17 cellular contexts compared by ENCODE assay signal in genomic region chr7:76232698-76233097, GRCh38. TPM values are rescaled to one million over a fixed set of nuclear protein-coding genes. Genes with fewer than 3 reads are reported as not detected.
DNase-seq lines count a peak whose midpoint lies in the region; ATAC-seq and TF ChIP-seq lines count a peak whose summit lies in the region.
"Had no signal": no experiment of that assay in that cellular context is flagged by ENCODE, and none has a peak within 500 bp of the region (broad histone marks: within the 10 kb centered on the region; RNA-seq: fewer than 3 reads in every experiment).

No MANE protein-coding gene starts in this region.

- no peak overlapping the region for H3K4me3 ChIP-seq in H7 (ENCODE audit: insufficient read depth, low read depth, low read length)
- H3K4me3 ChIP-seq: SJCRH30 had no signal

- H3K27ac Mint-ChIP-seq in mesothelial cell of epicardium (peak overlapping the region; percentile 13), chondrocyte (ENCODE audit: unreplicated experiment) (no peak overlapping the region)
- H3K27ac Mint-ChIP-seq: CD4-positive, CD25-positive, alpha-beta regulatory T cell had no signal

- ATAC-seq in activated CD4-positive, CD25-positive, alpha-beta regulatory T cell treated with anti-CD3 and anti-CD28 coated beads, Interleukin-2, amount 50 U/mL, for 24 hours = no peak

- H3K27me3 Mint-ChIP-seq in mesothelial cell of epicardium (ENCODE audit: low read depth) (peaks cover 54% of the 10 kb centered on the region), chondrocyte (ENCODE audit: low read depth) (peaks cover 48% of the 10 kb centered on the region)

- DNase-seq in H7 (peak; percentile 34), NCI-H69 (lab: John Stamatoyannopoulos, UW) (peak; percentile 23), cerebellar cortex (ENCODE audit: low spot score) (peak; percentile 57), mesothelial cell of epicardium (ENCODE audit: low spot score in 2 of 2, unreplicated experiment in 2 of 2) (no peak), chondrocyte (ENCODE audit: low spot score) (no peak), NOMO-1 (lab: John Stamatoyannopoulos, UW; ENCODE audit: unreplicated experiment in 2 of 2) (no peak)
- no peak for DNase-seq in stimulated activated CD4-positive, alpha-beta T cell treated with anti-CD3 and anti-CD28 coated beads, Interleukin-12 subunit alpha, Interleukin-12 subunit beta, amount 100 ng/mL, for 4 hours
- DNase-seq: CD4-positive, CD25-positive, alpha-beta regulatory T cell; EL; HCEC 1CT; NCI-H1694; NCI-H2081; NCI-H2171 treated with DMSO at 0.1 percent for 48 hours; NCI-H524 treated with DMSO at 0.1 percent for 48 hours; OCI-M1; SJCRH30 had no signal

- no peak for TF ChIP-seq CTCF in mesothelial cell of epicardium (IDR thresholded peaks at IDR 0.05; ENCODE audit: unreplicated experiment)
- TF ChIP-seq CTCF in chondrocyte (IDR thresholded peaks at IDR 0.05) = no peak

- H3K9me3 Mint-ChIP-seq in mesothelial cell of epicardium = no peaks in the 10 kb centered on the region
- no peaks in the 10 kb centered on the region for H3K9me3 Mint-ChIP-seq in chondrocyte (ENCODE audit: low read depth)

- H3K4me1 Mint-ChIP-seq in mesothelial cell of epicardium (peaks cover 15% of the 10 kb centered on the region), chondrocyte (ENCODE audit: low read depth) (peaks cover 8% of the 10 kb centered on the region)

- no peaks in the 10 kb centered on the region for H3K27me3 ChIP-seq in H7 (ENCODE audit: control insufficient read depth, insufficient read depth, low read length)
- H3K27me3 ChIP-seq: SJCRH30 had no signal

- H3K36me3 ChIP-seq in H7 (replicated peaks; ENCODE audit: control insufficient read depth, insufficient read depth, low read length) = no peaks in the 10 kb centered on the region
- H3K36me3 ChIP-seq: SJCRH30 had no signal

- H3K4me3 Mint-ChIP-seq in mesothelial cell of epicardium (no peak overlapping the region), chondrocyte (ENCODE audit: unreplicated experiment) (no peak overlapping the region)

- H3K36me3 Mint-ChIP-seq in mesothelial cell of epicardium = no peaks in the 10 kb centered on the region
- peaks cover 2% of the 10 kb centered on the region for H3K36me3 Mint-ChIP-seq in chondrocyte (ENCODE audit: low read depth)
- H3K36me3 Mint-ChIP-seq: CD4-positive, CD25-positive, alpha-beta regulatory T cell had no signal

RNA-seq across cellular contexts. Expression of gene SRRM3, which starts 31.0 kb away (rescaled TPM):
- 7.0 and 7.6 TPM in 2 replicates for total RNA-seq in H7 (2014; rRNA removed; shearing (Covaris generic))
- 6.9 to 8.2 TPM (median 7.7 TPM) in 3 replicates for total RNA-seq in mesothelial cell of epicardium
- total RNA-seq in chondrocyte = 1.4 to 2.6 TPM (median 1.7 TPM) in 3 replicates
- total RNA-seq: CD4-positive, CD25-positive, alpha-beta regulatory T cell had no signal

Comparison
In these comparisons a context has a peak if more than half of its experiments do, and no peak if none do; other contexts are left out.
1. DNase-seq: peak in H7 (single experiment), NCI-H69 (single experiment) and cerebellar cortex (single experiment); none in mesothelial cell of epicardium (0 of 2), chondrocyte (single experiment), NOMO-1 (0 of 2) and stimulated activated CD4-positive, alpha-beta T cell treated with anti-CD3 and anti-CD28 coated beads, Interleukin-12 subunit alpha, Interleukin-12 subunit beta, amount 100 ng/mL, for 4 hours (single experiment).